ENCODE assay signal across 14 cellular contexts in the genomic region with DNA sequence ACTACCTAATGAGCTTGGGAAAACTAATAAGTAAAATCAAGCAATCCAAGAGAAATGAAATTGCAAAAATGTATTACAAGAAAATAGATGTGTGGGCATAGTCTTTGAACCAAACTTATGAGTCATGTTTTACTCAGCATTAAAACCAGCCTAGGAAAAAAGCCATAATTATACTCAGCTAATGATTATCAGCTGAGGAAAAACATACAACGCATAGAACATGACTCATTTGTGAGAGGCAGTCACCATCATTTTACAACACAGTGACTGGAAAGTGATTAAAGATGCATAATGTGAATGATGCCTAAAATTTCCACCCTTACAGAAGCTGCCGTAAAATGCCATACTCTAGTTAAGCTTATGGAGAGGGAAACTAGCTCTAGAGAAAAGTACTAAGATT.
DNase-seq lines count a peak whose midpoint lies in the region; ATAC-seq and TF ChIP-seq lines count a peak whose summit lies in the region.
"Had no signal": no experiment of that assay in that cellular context is flagged by ENCODE, and none has a peak within 500 bp of the region (broad histone marks: within the 10 kb centered on the region; RNA-seq: fewer than 3 reads in every experiment).

No MANE protein-coding gene starts in this region.

- in situ Hi-C loops in astrocyte of the spinal cord (cut with HindIII; ENCODE audit: low sequenced_read_pairs): no loop called here

- H3K4me3 ChIP-seq in astrocyte of the spinal cord (ENCODE audit: low read depth, low read length): no peak overlapping the region
- H3K4me3 ChIP-seq: SK-N-MC had no signal

- H3K4me3 Mint-ChIP-seq in HFFc6 (no peak overlapping the region), nephron progenitor cell (no peak overlapping the region)
- H3K4me3 Mint-ChIP-seq: activated B cell treated with CpG ODN at 0.5 μM for 24 hours, H9 had no signal

- H3K4me1 Mint-ChIP-seq in HFFc6 (ENCODE audit: low read depth): peaks cover 17% of the 10 kb centered on the region
- H3K4me1 Mint-ChIP-seq in nephron progenitor cell: no peaks in the 10 kb centered on the region
- H3K4me1 Mint-ChIP-seq: activated B cell treated with CpG ODN at 0.5 μM for 24 hours, H9 had no signal

- H3K27ac Mint-ChIP-seq in HFFc6 (no peak overlapping the region), nephron progenitor cell (no peak overlapping the region)
- H3K27ac Mint-ChIP-seq: activated B cell treated with CpG ODN at 0.5 μM for 24 hours, H9 had no signal

- no peak for TF ChIP-seq CTCF in HFFc6 (IDR thresholded peaks at IDR 0.05)
- no peak for TF ChIP-seq CTCF in astrocyte of the spinal cord (IDR thresholded peaks at IDR 0.05; ENCODE audit: low read depth, low read length)
- TF ChIP-seq CTCF in nephron progenitor cell (IDR thresholded peaks at IDR 0.05): no peak

- H3K9me3 Mint-ChIP-seq in HFFc6: no peaks in the 10 kb centered on the region
- H3K9me3 Mint-ChIP-seq in nephron progenitor cell: peaks cover 3% of the 10 kb centered on the region
- H3K9me3 Mint-ChIP-seq: H9 had no signal

- DNase-seq in COLO829 (ENCODE audit: low spot score) (peak; percentile 82), HFFc6 (peak; percentile 44), astrocyte of the spinal cord (ENCODE audit: low read depth, low spot score) (peak; percentile 38), kidney glomerular epithelial cell (lab: John Stamatoyannopoulos, UW) (peak; percentile 42), nephron progenitor cell (no peak), COR-L47 (lab: John Stamatoyannopoulos, UW) (no peak)
- DNase-seq: activated B cell treated with CpG ODN at 0.5 μM for 24 hours; Caco-2; central memory CD4-positive, alpha-beta T cell; H9; NCI-H2029; NCI-H82 had no signal

- H3K36me3 Mint-ChIP-seq in HFFc6 (ENCODE audit: low read depth) (no peaks in the 10 kb centered on the region), nephron progenitor cell (ENCODE audit: low read depth) (no peaks in the 10 kb centered on the region)

- H3K27me3 Mint-ChIP-seq in HFFc6 (ENCODE audit: insufficient read depth) (peaks cover 3% of the 10 kb centered on the region; the same call in 1 of the 2 replicates), nephron progenitor cell (ENCODE audit: low read depth, poor library complexity) (peaks cover 4% of the 10 kb centered on the region)
- H3K27me3 Mint-ChIP-seq: activated B cell treated with CpG ODN at 0.5 μM for 24 hours had no signal

- ATAC-seq in GM19395 (IDR thresholded peaks at IDR 0.05; ENCODE audit: unreplicated experiment): no peak

Comparison
In these comparisons a context has a peak if more than half of its experiments do, and no peak if none do; other contexts are left out.
1. DNase-seq: peak in COLO829 (single experiment), HFFc6 (single experiment), astrocyte of the spinal cord (single experiment) and kidney glomerular epithelial cell (single experiment); none in nephron progenitor cell (single experiment) and COR-L47 (single experiment).